9 cellular contexts compared by ENCODE assay signal in genomic region chr9:131503626-131504465, GRCh38. TPM values are rescaled to one million over a fixed set of nuclear protein-coding genes. Genes with fewer than 3 reads are reported as not detected.
DNase-seq lines count a peak whose midpoint lies in the region; ATAC-seq and TF ChIP-seq lines count a peak whose summit lies in the region.
"Had no signal": no experiment of that assay in that cellular context is flagged by ENCODE, and none has a peak within 500 bp of the region (broad histone marks: within the 10 kb centered on the region; RNA-seq: fewer than 3 reads in every experiment).

No MANE protein-coding gene starts in this region.

- H3K36me3 Mint-ChIP-seq in activated CD8-positive, alpha-beta T cell treated with anti-CD3 and anti-CD28 coated beads for 36 hours (ENCODE audit: low read depth), result peaks cover 18% of the 10 kb centered on the region
- H3K36me3 Mint-ChIP-seq in endothelial cell (ENCODE audit: low read depth, unreplicated experiment) (peaks cover 22% of the 10 kb centered on the region), neural crest cell (ENCODE audit: low read depth) (peaks cover 18% of the 10 kb centered on the region)

- POLR2A ChIA-PET in activated CD8-positive, alpha-beta T cell treated with anti-CD3 and anti-CD28 coated beads for 36 hours (lab: Charles Lee), result interaction anchor here (0.5 to 1.9 kb wide), 8 partner anchors 9 to 379 kb away, joined by 3 to 7 read pairs (median 5); partner anchors contain the start of gene NUP214

- WGBS in upper lobe of left lung, 2 donors, result 23 to 39% methylated on average over 23 to 25 of the region's 32 CpGs

- no peaks in the 10 kb centered on the region for H3K9me3 ChIP-seq in upper lobe of left lung

- no peak for TF ChIP-seq CTCF in activated CD8-positive, alpha-beta T cell treated with anti-CD3 and anti-CD28 coated beads for 36 hours (IDR thresholded peaks at IDR 0.05)
- TF ChIP-seq CTCF in endothelial cell (IDR thresholded peaks at IDR 0.05; ENCODE audit: unreplicated experiment), result no peak
- no peak for TF ChIP-seq CTCF in neural crest cell (conservative IDR thresholded peaks at IDR 0.05)
- no peak for TF ChIP-seq CTCF in upper lobe of left lung (IDR thresholded peaks at IDR 0.05)

- peaks cover 50% of the 10 kb centered on the region for H3K4me1 Mint-ChIP-seq in activated CD8-positive, alpha-beta T cell treated with anti-CD3 and anti-CD28 coated beads for 36 hours (ENCODE audit: low read depth)
- peaks cover 28% of the 10 kb centered on the region for H3K4me1 Mint-ChIP-seq in endothelial cell (ENCODE audit: unreplicated experiment)
- peaks cover 32% of the 10 kb centered on the region for H3K4me1 Mint-ChIP-seq in neural crest cell

- intact Hi-C loops in activated CD8-positive, alpha-beta T cell treated with anti-CD3 and anti-CD28 coated beads for 36 hours (cut with micrococcal nuclease), result loop anchor here (5.0 kb wide), 2 partner anchors 97 to 228 kb away; no protein-coding TSS in a partner anchor

- peak overlapping the region; percentile 99 for H3K4me3 Mint-ChIP-seq in activated CD8-positive, alpha-beta T cell treated with anti-CD3 and anti-CD28 coated beads for 36 hours
- H3K4me3 Mint-ChIP-seq in endothelial cell (ENCODE audit: unreplicated experiment) (peak overlapping the region; percentile 95), neural crest cell (peak overlapping the region; percentile 93)

- no peak for TF ChIP-seq EP300 in upper lobe of left lung (IDR thresholded peaks at IDR 0.05)

- no peaks in the 10 kb centered on the region for H3K9me3 Mint-ChIP-seq in activated CD8-positive, alpha-beta T cell treated with anti-CD3 and anti-CD28 coated beads for 36 hours
- no peaks in the 10 kb centered on the region for H3K9me3 Mint-ChIP-seq in endothelial cell (ENCODE audit: unreplicated experiment)
- no peaks in the 10 kb centered on the region for H3K9me3 Mint-ChIP-seq in neural crest cell

- H3K27ac ChIP-seq in upper lobe of left lung, result peak overlapping the region in 3 of 4 donors; percentile 35 to 85 (median 77)

- no peaks in the 10 kb centered on the region for H3K27me3 Mint-ChIP-seq in activated CD8-positive, alpha-beta T cell treated with anti-CD3 and anti-CD28 coated beads for 36 hours
- peaks cover 10% of the 10 kb centered on the region for H3K27me3 Mint-ChIP-seq in endothelial cell (ENCODE audit: unreplicated experiment)
- H3K27me3 Mint-ChIP-seq in neural crest cell (ENCODE audit: low read depth), result peaks cover 12% of the 10 kb centered on the region

- DNase-seq in Daoy (ENCODE audit: low read depth) (peak; percentile 63), LHCN-M2 (ENCODE audit: low read depth) (peak; percentile 60), endothelial cell (ENCODE audit: low spot score) (no peak), neural crest cell (ENCODE audit: low read depth, low spot score) (no peak), upper lobe of left lung (no peak)
- peak; percentile 92 for DNase-seq in activated CD8-positive, alpha-beta T cell treated with anti-CD3 and anti-CD28 coated beads for 36 hours

- no peaks in the 10 kb centered on the region for H3K27me3 ChIP-seq in upper lobe of left lung

- H3K27ac Mint-ChIP-seq in activated CD8-positive, alpha-beta T cell treated with anti-CD3 and anti-CD28 coated beads for 36 hours, result peak overlapping the region; percentile 88
- peak overlapping the region; percentile 67 for H3K27ac Mint-ChIP-seq in endothelial cell (ENCODE audit: unreplicated experiment)
- H3K27ac Mint-ChIP-seq in neural crest cell (ENCODE audit: unreplicated experiment), result peak overlapping the region; percentile 38

- ATAC-seq in activated CD8-positive, alpha-beta T cell treated with anti-CD3 and anti-CD28 coated beads for 36 hours, result peak; percentile 55
- ATAC-seq in upper lobe of left lung (ENCODE audit: low FRiP score in 2 of 2), result no peak
- no peak for ATAC-seq in GM18505 (IDR thresholded peaks at IDR 0.05; ENCODE audit: unreplicated experiment)
- no peak for ATAC-seq in GM21390 (IDR thresholded peaks at IDR 0.05; ENCODE audit: unreplicated experiment)

- H3K4me3 ChIP-seq in upper lobe of left lung, result peak overlapping the region; percentile 94 to 100 (median 99)

- peaks cover 0 to 15% (median 6%) of the 10 kb centered on the region in 4 donors for H3K36me3 ChIP-seq in upper lobe of left lung

- TF ChIP-seq POLR2A in upper lobe of left lung (IDR thresholded peaks at IDR 0.05) (no peak), GM18505 (IDR thresholded peaks at IDR 0.05; ENCODE audit: borderline replicate concordance, extremely low read depth, insufficient read depth, insufficient read length) (no peak)

- CTCF ChIA-PET in activated CD8-positive, alpha-beta T cell treated with anti-CD3 and anti-CD28 coated beads for 36 hours (lab: Charles Lee), result interaction anchor here (0.7 to 3.1 kb wide), 5 partner anchors 131 to 236 kb away, joined by 3 to 13 read pairs (median 3); partner anchors contain the start of gene RAPGEF1

- peaks cover 21 to 34% (median 24%) of the 10 kb centered on the region in 4 donors for H3K4me1 ChIP-seq in upper lobe of left lung

RNA-seq across cellular contexts. Expression of gene POMT1, which starts 1.1 kb away (rescaled TPM):
- 22.9 and 31.2 TPM in 2 replicates for total RNA-seq in Daoy (2014; rRNA removed; shearing (Covaris generic))
- total RNA-seq in LHCN-M2 (2014; rRNA removed) (27.8 and 31.1 TPM in 2 replicates), endothelial cell (ENCODE audit: unreplicated experiment) (57.6 TPM), neural crest cell (42.8 and 46.3 TPM in 2 replicates), upper lobe of left lung (10 to 100 TPM; 24.7 to 55.5 (median 27.2) TPM)
- polyA plus RNA-seq in LHCN-M2 (2012), result 28.4 TPM
- total RNA-seq in activated CD8-positive, alpha-beta T cell treated with anti-CD3 and anti-CD28 coated beads for 36 hours, result 10 to 100 TPM; 30.2 to 35.9 TPM

RNA-seq across cellular contexts. Expression of gene UCK1, which starts 27.2 kb away (rescaled TPM):
- 36.5 and 37.7 TPM in 2 replicates for total RNA-seq in Daoy (2014; rRNA removed; shearing (Covaris generic))
- 44.1 and 54.4 TPM in 2 replicates for total RNA-seq in LHCN-M2 (2014; rRNA removed)
- polyA plus RNA-seq in LHCN-M2 (2012), result 33.3 TPM
- 10 to 100 TPM; 16.7 to 22.1 TPM for total RNA-seq in activated CD8-positive, alpha-beta T cell treated with anti-CD3 and anti-CD28 coated beads for 36 hours
- 23.0 TPM for total RNA-seq in endothelial cell (ENCODE audit: unreplicated experiment)
- 56.4 and 56.8 TPM in 2 replicates for total RNA-seq in neural crest cell
- 10 to 100 TPM; 27.8 to 36.7 (median 29.4) TPM for total RNA-seq in upper lobe of left lung

RNA-seq across cellular contexts. Expression of gene PRRT1B, which starts 41.5 kb away (rescaled TPM):
- not detected in 2 replicates for total RNA-seq in Daoy (2014; rRNA removed; shearing (Covaris generic))
- total RNA-seq in LHCN-M2 (2014; rRNA removed), result not detected in 2 replicates
- 0.04 TPM for polyA plus RNA-seq in LHCN-M2 (2012)
- total RNA-seq in activated CD8-positive, alpha-beta T cell treated with anti-CD3 and anti-CD28 coated beads for 36 hours, result not detected
- not detected for total RNA-seq in endothelial cell (ENCODE audit: unreplicated experiment)
- not detected in 2 replicates for total RNA-seq in neural crest cell
- total RNA-seq in upper lobe of left lung, result 10 to 100 TPM in 2 of 6 donors, 1 to 10 TPM in 4; 1.8 to 10.5 (median 8.0) TPM
- total RNA-seq: SK-MEL-5 had no signal

Comparison
In these comparisons a context has a peak if more than half of its experiments do, and no peak if none do; other contexts are left out.
1. DNase-seq: peak in Daoy (single experiment), LHCN-M2 (single experiment) and activated CD8-positive, alpha-beta T cell treated with anti-CD3 and anti-CD28 coated beads for 36 hours (single experiment); none in endothelial cell (single experiment), neural crest cell (single experiment) and upper lobe of left lung (0 of 2).
2. H3K27ac Mint-ChIP-seq: peak in every context shown above with its lines; median percentile 88 in activated CD8-positive, alpha-beta T cell treated with anti-CD3 and anti-CD28 coated beads for 36 hours; 67 in endothelial cell; 38 in neural crest cell.
3. Peak in every context shown above with its lines, with median percentiles within 50 percentile points of each other: H3K4me3 Mint-ChIP-seq.